ENCODE assay signal across 13 cellular contexts in genomic region chr2:155690785-155691184, GRCh38.
DNase-seq lines count a peak whose midpoint lies in the region; ATAC-seq and TF ChIP-seq lines count a peak whose summit lies in the region.
"Had no signal": no experiment of that assay in that cellular context is flagged by ENCODE, and none has a peak within 500 bp of the region (broad histone marks: within the 10 kb centered on the region; RNA-seq: fewer than 3 reads in every experiment).

No MANE protein-coding gene starts in this region.

- DNase-seq in lower leg skin (ENCODE audit: low spot score in 2 of 2) = no peak
- DNase-seq in NCI-H82 (lab: John Stamatoyannopoulos, UW) = no peak
- no peak for DNase-seq in endodermal cell
- DNase-seq in GM03348 (ENCODE audit: low spot score) = no peak
- DNase-seq: NCI-H2227 treated with DMSO at 0.1 percent for 48 hours, ovary, T-helper 1 cell, tibial artery had no signal

- intact Hi-C loops in dendritic cell treated with granulocyte-macrophage colony-stimulating factor and Interleukin-4, amounts not matched to agents 40 ng/mL and 50 ng/mL, for 4 days (cut with micrococcal nuclease) = loop anchor here (10.0 kb wide), 2 partner anchors 654 to 744 kb away; partner anchors contain the start of gene GPD2
- intact Hi-C loops in lower leg skin (cut with DNase I; ENCODE audit: low total_unique reads) = no loop called here

- H3K9me3 ChIP-seq in endodermal cell (ENCODE audit: control insufficient read depth, low read length) = no peaks in the 10 kb centered on the region
- H3K9me3 ChIP-seq: ovary, tibial artery had no signal

- H3K4me1 Mint-ChIP-seq in dendritic cell treated with granulocyte-macrophage colony-stimulating factor and Interleukin-4, amounts not matched to agents 40 ng/mL and 50 ng/mL, for 4 days (ENCODE audit: low read depth) = peaks cover 52% of the 10 kb centered on the region
- H3K4me1 Mint-ChIP-seq in endodermal cell = peaks cover 4% of the 10 kb centered on the region

- TF ChIP-seq CTCF in lower leg skin (IDR thresholded peaks at IDR 0.05) (no peak), endodermal cell (conservative IDR thresholded peaks at IDR 0.05) (no peak)

- no peak overlapping the region for H3K27ac ChIP-seq in endodermal cell (ENCODE audit: low read depth, low read length)
- H3K27ac ChIP-seq: ovary, tibial artery had no signal

- TF ChIP-seq POLR2A in lower leg skin (IDR thresholded peaks at IDR 0.05) = no peak

- 62 to 77% methylated on average over 2 of the region's 2 CpGs for WGBS in lower leg skin, 2 donors
- 79 to 91% methylated on average over 2 of the region's 2 CpGs for WGBS in endodermal cell (ENCODE audit: insufficient coverage in 1 of 2, insufficient read length in 1 of 2), 2 experiments

- H3K4me3 ChIP-seq in lower leg skin (ENCODE audit: low read depth, poor library complexity, severe bottlenecking) (no peak overlapping the region), endodermal cell (ENCODE audit: low read length) (no peak overlapping the region)
- H3K4me3 ChIP-seq: ovary, tibial artery had no signal

- H3K36me3 Mint-ChIP-seq in dendritic cell treated with granulocyte-macrophage colony-stimulating factor and Interleukin-4, amounts not matched to agents 40 ng/mL and 50 ng/mL, for 4 days (ENCODE audit: low read depth) = peaks cover 5% of the 10 kb centered on the region
- no peaks in the 10 kb centered on the region for H3K36me3 Mint-ChIP-seq in endodermal cell (ENCODE audit: low read depth)

- no peaks in the 10 kb centered on the region for H3K36me3 ChIP-seq in endodermal cell (ENCODE audit: control insufficient read depth, insufficient read depth, low read length)
- H3K36me3 ChIP-seq: ovary, tibial artery had no signal

- no peaks in the 10 kb centered on the region for H3K27me3 Mint-ChIP-seq in dendritic cell treated with granulocyte-macrophage colony-stimulating factor and Interleukin-4, amounts not matched to agents 40 ng/mL and 50 ng/mL, for 4 days
- no peaks in the 10 kb centered on the region for H3K27me3 Mint-ChIP-seq in endodermal cell (ENCODE audit: insufficient read depth)

- H3K27me3 ChIP-seq in endodermal cell (ENCODE audit: control insufficient read depth, insufficient read depth, low read length, poor library complexity, severe bottlenecking) = no peaks in the 10 kb centered on the region
- H3K27me3 ChIP-seq: ovary, tibial artery had no signal

- no peak overlapping the region for H3K9ac ChIP-seq in endodermal cell (ENCODE audit: extremely low read depth, low read length, poor library complexity, severe bottlenecking)

- H3K4me3 Mint-ChIP-seq in dendritic cell treated with granulocyte-macrophage colony-stimulating factor and Interleukin-4, amounts not matched to agents 40 ng/mL and 50 ng/mL, for 4 days = no peak overlapping the region
- no peak overlapping the region for H3K4me3 Mint-ChIP-seq in endodermal cell

- peaks cover 22% of the 10 kb centered on the region for H3K9me3 Mint-ChIP-seq in dendritic cell treated with granulocyte-macrophage colony-stimulating factor and Interleukin-4, amounts not matched to agents 40 ng/mL and 50 ng/mL, for 4 days
- no peaks in the 10 kb centered on the region for H3K9me3 Mint-ChIP-seq in endodermal cell

- ATAC-seq in GM18868 (IDR thresholded peaks at IDR 0.05; ENCODE audit: unreplicated experiment) (peak; percentile 98), GM21786 (IDR thresholded peaks at IDR 0.05; ENCODE audit: unreplicated experiment) (peak; percentile 93), HG03378 (IDR thresholded peaks at IDR 0.05; ENCODE audit: unreplicated experiment) (peak; percentile 91)
- ATAC-seq: HepG2 had no signal

- peak overlapping the region; percentile 84 for H3K27ac Mint-ChIP-seq in dendritic cell treated with granulocyte-macrophage colony-stimulating factor and Interleukin-4, amounts not matched to agents 40 ng/mL and 50 ng/mL, for 4 days
- H3K27ac Mint-ChIP-seq in endodermal cell = no peak overlapping the region

- H3K4me1 ChIP-seq in endodermal cell (ENCODE audit: control insufficient read depth, insufficient read depth, low read length) = peaks cover 4% of the 10 kb centered on the region
- H3K4me1 ChIP-seq: tibial artery had no signal
